17 cellular contexts compared by ENCODE assay signal in genomic region chr14:81344461-81345160, GRCh38. TPM values are rescaled to one million over a fixed set of nuclear protein-coding genes. Genes with fewer than 3 reads are reported as not detected.
DNase-seq lines count a peak whose midpoint lies in the region; ATAC-seq and TF ChIP-seq lines count a peak whose summit lies in the region.
"Had no signal": no experiment of that assay in that cellular context is flagged by ENCODE, and none has a peak within 500 bp of the region (broad histone marks: within the 10 kb centered on the region; RNA-seq: fewer than 3 reads in every experiment).

No MANE protein-coding gene starts in this region.

- H3K4me3 ChIP-seq in left ventricle myocardium inferior, result no peak overlapping the region
- H3K4me3 ChIP-seq: BLaER1, GM23248 had no signal

- CTCF ChIA-PET in activated CD8-positive, alpha-beta T cell treated with anti-CD3 and anti-CD28 coated beads for 36 hours (lab: Charles Lee), result no interaction called here

- no peaks in the 10 kb centered on the region for H3K9me3 Mint-ChIP-seq in activated CD8-positive, alpha-beta T cell treated with anti-CD3 and anti-CD28 coated beads for 36 hours
- H3K9me3 Mint-ChIP-seq: CD8-positive, alpha-beta T cell; H9 had no signal

- no peaks in the 10 kb centered on the region for H3K36me3 ChIP-seq in left ventricle myocardium inferior
- H3K36me3 ChIP-seq: BLaER1 had no signal

- H3K4me1 Mint-ChIP-seq in activated CD8-positive, alpha-beta T cell treated with anti-CD3 and anti-CD28 coated beads for 36 hours (ENCODE audit: low read depth), result no peaks in the 10 kb centered on the region
- H3K4me1 Mint-ChIP-seq: CD4-positive, CD25-positive, alpha-beta regulatory T cell had no signal

- peak overlapping the region; percentile 54 for H3K27ac ChIP-seq in cingulate gyrus (ENCODE audit: low read depth, low read length)
- peak overlapping the region; percentile 12 for H3K27ac ChIP-seq in temporal lobe (ENCODE audit: low read depth, low read length)
- no peak overlapping the region for H3K27ac ChIP-seq in left ventricle myocardium inferior (replicated peaks)
- H3K27ac ChIP-seq: BLaER1, GM23248 had no signal

- no peak for TF ChIP-seq CTCF in activated CD8-positive, alpha-beta T cell treated with anti-CD3 and anti-CD28 coated beads for 36 hours (IDR thresholded peaks at IDR 0.05)
- no peak for TF ChIP-seq CTCF in left ventricle myocardium inferior (IDR thresholded peaks at IDR 0.05; ENCODE audit: borderline replicate concordance)

- no peak for ATAC-seq in activated CD8-positive, alpha-beta T cell treated with anti-CD3 and anti-CD28 coated beads for 36 hours
- ATAC-seq: CD8-positive, alpha-beta T cell; HCT116 had no signal

- intact Hi-C loops in activated CD8-positive, alpha-beta T cell treated with anti-CD3 and anti-CD28 coated beads for 36 hours (cut with micrococcal nuclease), result no loop called here
- intact Hi-C loops in left ventricle myocardium inferior (cut with micrococcal nuclease), result no loop called here

- no peaks in the 10 kb centered on the region for H3K36me3 Mint-ChIP-seq in activated CD8-positive, alpha-beta T cell treated with anti-CD3 and anti-CD28 coated beads for 36 hours (ENCODE audit: low read depth)
- H3K36me3 Mint-ChIP-seq: CD4-positive, CD25-positive, alpha-beta regulatory T cell; CD8-positive, alpha-beta T cell had no signal

- DNase-seq in NCI-H69 (lab: John Stamatoyannopoulos, UW) (peak; percentile 10), DMS79 (lab: John Stamatoyannopoulos, UW) (no peak), left ventricle myocardium inferior (no peak)
- DNase-seq in activated CD8-positive, alpha-beta T cell treated with anti-CD3 and anti-CD28 coated beads for 36 hours, result no peak
- DNase-seq: Caco-2; CD4-positive, CD25-positive, alpha-beta regulatory T cell; CD8-positive, alpha-beta T cell; DMS153; DMS79 treated with DMSO at 0.1 percent for 48 hours; GF-D8; GM23248; H9 had no signal

- H3K27me3 Mint-ChIP-seq in activated CD8-positive, alpha-beta T cell treated with anti-CD3 and anti-CD28 coated beads for 36 hours, result peaks cover 2% of the 10 kb centered on the region

- peaks cover 3% of the 10 kb centered on the region for H3K9me3 ChIP-seq in left ventricle myocardium inferior (replicated peaks)
- H3K9me3 ChIP-seq: BLaER1, Caco-2 had no signal

- no peak overlapping the region for H3K27ac Mint-ChIP-seq in activated CD8-positive, alpha-beta T cell treated with anti-CD3 and anti-CD28 coated beads for 36 hours
- H3K27ac Mint-ChIP-seq: B cell; CD4-positive, CD25-positive, alpha-beta regulatory T cell; CD8-positive, alpha-beta T cell; H9 had no signal

- H3K27me3 ChIP-seq in left ventricle myocardium inferior (ENCODE audit: low read depth), result peaks cover 5% of the 10 kb centered on the region
- H3K27me3 ChIP-seq: BLaER1 had no signal

- H3K4me3 Mint-ChIP-seq in activated CD8-positive, alpha-beta T cell treated with anti-CD3 and anti-CD28 coated beads for 36 hours, result no peak overlapping the region
- H3K4me3 Mint-ChIP-seq: B cell; CD4-positive, CD25-positive, alpha-beta regulatory T cell; CD8-positive, alpha-beta T cell; H9 had no signal

- POLR2A ChIA-PET in activated CD8-positive, alpha-beta T cell treated with anti-CD3 and anti-CD28 coated beads for 36 hours (lab: Charles Lee), result no interaction called here

- peaks cover 14% of the 10 kb centered on the region for H3K4me1 ChIP-seq in left ventricle myocardium inferior
- H3K4me1 ChIP-seq: BLaER1, Caco-2 had no signal

RNA-seq across cellular contexts. Expression of gene STON2, which starts 55.5 kb away (rescaled TPM):
- total RNA-seq in temporal lobe (27.3 TPM), left ventricle myocardium inferior (8.3 TPM)
- total RNA-seq in activated CD8-positive, alpha-beta T cell treated with anti-CD3 and anti-CD28 coated beads for 36 hours, result under 1 TPM in 1 of 2 experiments, not detected in 1; 0.58 TPM
- total RNA-seq: B cell; CD8-positive, alpha-beta T cell; GM23248 had no signal
